In genomic region chr15:31371520-31372240, GRCh38 we compare ENCODE assay signal across 1 cellular context.
TF ChIP-seq lines count a peak whose summit lies in the region.

No MANE protein-coding gene starts in this region.

TF ChIP-seq in WTC11, 78 proteins besides CTCF, POLR2A, EP300 and RAD21 (continued from another document):
- TF ChIP-seq, protein P1, sequence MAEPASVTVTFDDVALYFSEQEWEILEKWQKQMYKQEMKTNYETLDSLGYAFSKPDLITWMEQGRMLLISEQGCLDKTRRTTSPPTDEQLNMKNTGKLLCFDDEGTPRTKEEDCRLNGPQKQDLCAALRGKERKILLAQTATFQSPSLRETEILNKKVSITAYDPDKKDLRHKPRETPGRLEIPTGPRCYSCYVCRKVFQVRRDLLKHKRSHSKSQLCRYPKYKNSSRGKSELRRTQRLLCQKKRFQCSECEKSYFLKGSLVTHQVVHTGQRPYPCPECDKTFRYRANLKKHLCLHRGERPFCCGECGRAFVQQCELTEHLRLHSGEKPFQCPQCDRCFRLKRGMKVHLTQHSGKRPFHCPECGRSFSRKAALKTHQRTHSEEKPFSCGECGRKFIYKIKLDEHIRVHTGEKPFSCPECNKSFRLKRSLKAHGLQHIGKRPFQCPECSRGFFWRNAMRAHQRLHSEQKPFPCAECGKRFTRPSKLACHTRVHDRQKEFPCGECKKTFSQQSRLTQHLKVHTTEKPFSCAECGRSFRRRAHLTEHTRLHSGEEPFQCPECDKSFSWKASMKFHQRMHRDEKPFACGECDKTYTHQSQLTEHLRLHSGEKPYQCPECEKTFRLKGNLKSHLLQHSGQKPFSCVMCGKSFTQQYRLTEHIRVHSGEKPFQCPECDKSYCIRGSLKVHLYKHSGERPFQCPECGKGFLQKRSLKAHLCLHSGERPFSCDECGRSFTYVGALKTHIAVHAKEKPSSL (CRISPR knock-in tag; conservative IDR thresholded peaks at IDR 0.05), result no peak
- TF ChIP-seq ZNF138 (CRISPR knock-in tag; conservative IDR thresholded peaks at IDR 0.05), result no peak
- TF ChIP-seq, protein P2, sequence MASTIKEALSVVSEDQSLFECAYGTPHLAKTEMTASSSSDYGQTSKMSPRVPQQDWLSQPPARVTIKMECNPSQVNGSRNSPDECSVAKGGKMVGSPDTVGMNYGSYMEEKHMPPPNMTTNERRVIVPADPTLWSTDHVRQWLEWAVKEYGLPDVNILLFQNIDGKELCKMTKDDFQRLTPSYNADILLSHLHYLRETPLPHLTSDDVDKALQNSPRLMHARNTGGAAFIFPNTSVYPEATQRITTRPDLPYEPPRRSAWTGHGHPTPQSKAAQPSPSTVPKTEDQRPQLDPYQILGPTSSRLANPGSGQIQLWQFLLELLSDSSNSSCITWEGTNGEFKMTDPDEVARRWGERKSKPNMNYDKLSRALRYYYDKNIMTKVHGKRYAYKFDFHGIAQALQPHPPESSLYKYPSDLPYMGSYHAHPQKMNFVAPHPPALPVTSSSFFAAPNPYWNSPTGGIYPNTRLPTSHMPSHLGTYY (CRISPR knock-in tag; IDR thresholded peaks at IDR 0.05), result no peak
- TF ChIP-seq ETV6 (CRISPR knock-in tag; IDR thresholded peaks at IDR 0.05), result no peak
- TF ChIP-seq, protein P3, sequence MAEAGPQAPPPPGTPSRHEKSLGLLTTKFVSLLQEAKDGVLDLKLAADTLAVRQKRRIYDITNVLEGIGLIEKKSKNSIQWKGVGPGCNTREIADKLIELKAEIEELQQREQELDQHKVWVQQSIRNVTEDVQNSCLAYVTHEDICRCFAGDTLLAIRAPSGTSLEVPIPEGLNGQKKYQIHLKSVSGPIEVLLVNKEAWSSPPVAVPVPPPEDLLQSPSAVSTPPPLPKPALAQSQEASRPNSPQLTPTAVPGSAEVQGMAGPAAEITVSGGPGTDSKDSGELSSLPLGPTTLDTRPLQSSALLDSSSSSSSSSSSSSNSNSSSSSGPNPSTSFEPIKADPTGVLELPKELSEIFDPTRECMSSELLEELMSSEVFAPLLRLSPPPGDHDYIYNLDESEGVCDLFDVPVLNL (CRISPR knock-in tag; IDR thresholded peaks at IDR 0.05; ENCODE audit: borderline replicate concordance, low read depth), result no peak
- no peak for TF ChIP-seq RORB (CRISPR knock-in tag; IDR thresholded peaks at IDR 0.05)
- no peak for TF ChIP-seq ESRRA (CRISPR knock-in tag; IDR thresholded peaks at IDR 0.05; ENCODE audit: borderline replicate concordance)
- TF ChIP-seq EMX1 (CRISPR knock-in tag; IDR thresholded peaks at IDR 0.05), result no peak
- no peak for TF ChIP-seq CDX4 (CRISPR knock-in tag; IDR thresholded peaks at IDR 0.05; ENCODE audit: borderline replicate concordance)
